9 cellular contexts compared by ENCODE assay signal in genomic region chr5:134127376-134127861, GRCh38. TPM values are rescaled to one million over a fixed set of nuclear protein-coding genes. Genes with fewer than 3 reads are reported as not detected.
DNase-seq lines count a peak whose midpoint lies in the region; ATAC-seq, FAIRE-seq and TF ChIP-seq lines count a peak whose summit lies in the region.
"Had no signal": no experiment of that assay in that cellular context is flagged by ENCODE, and none has a peak within 500 bp of the region (broad histone marks: within the 10 kb centered on the region; RNA-seq: fewer than 3 reads in every experiment).

No MANE protein-coding gene starts in this region.

- H3K4me1 Mint-ChIP-seq in brain: peaks cover 27% of the 10 kb centered on the region

- DNase-seq in prostate gland (ENCODE audit: low spot score): peak; percentile 29
- DNase-seq in urothelium cell line (ENCODE audit: low spot score): no peak
- DNase-seq in NCI-H748 treated with DMSO at 0.1 percent for 48 hours (lab: John Stamatoyannopoulos, UW): no peak
- DNase-seq in NCI-H2029 (lab: John Stamatoyannopoulos, UW): no peak
- DNase-seq: SHP77 had no signal

- H3K27me3 ChIP-seq in prostate gland (replicated peaks; ENCODE audit: insufficient read depth): no peaks in the 10 kb centered on the region

- H3K4me3 ChIP-seq in prostate gland: no peak overlapping the region

- H3K4me3 Mint-ChIP-seq in brain: no peak overlapping the region

- H3K27me3 Mint-ChIP-seq in brain: peaks cover 3% of the 10 kb centered on the region

- H3K27ac Mint-ChIP-seq in brain: peak overlapping the region in 3 of 5 experiments; percentile 31 to 78 (median 78)

- peak; percentile 72 for ATAC-seq in GM18870 (IDR thresholded peaks at IDR 0.05; ENCODE audit: unreplicated experiment)
- ATAC-seq in HG03520 (IDR thresholded peaks at IDR 0.05; ENCODE audit: unreplicated experiment): peak; percentile 40
- no peak for ATAC-seq in GM21717 (IDR thresholded peaks at IDR 0.05; ENCODE audit: unreplicated experiment)

- H3K27ac ChIP-seq in prostate gland: no peak overlapping the region

- H3K9me3 Mint-ChIP-seq in brain: no peaks in the 10 kb centered on the region

- no peak for FAIRE-seq in urothelium cell line (lab: Jason Lieb, UNC)

- intact Hi-C loops in prostate gland (cut with DNase I): no loop called here

- 38% methylated on average over 15 of the region's 15 CpGs for WGBS in prostate gland

- peaks cover 11% of the 10 kb centered on the region for H3K4me1 ChIP-seq in prostate gland (replicated peaks)

- no peak for TF ChIP-seq POLR2A in prostate gland (IDR thresholded peaks at IDR 0.05)

- no peaks in the 10 kb centered on the region for H3K36me3 ChIP-seq in prostate gland

- no peaks in the 10 kb centered on the region for H3K36me3 Mint-ChIP-seq in brain

- no peak for TF ChIP-seq CTCF in brain (conservative IDR thresholded peaks at IDR 0.05)
- no peak for TF ChIP-seq CTCF in prostate gland (IDR thresholded peaks at IDR 0.05)

- H3K9me3 ChIP-seq in prostate gland: no peaks in the 10 kb centered on the region

RNA-seq across cellular contexts. Expression of gene TCF7, which starts 12.9 kb away (rescaled TPM):
- 5.9 TPM for polyA plus RNA-seq in brain (ENCODE audit: insufficient read depth, low read depth, low replicate concordance)
- 1 to 10 TPM; 8.1 to 9.8 TPM for total RNA-seq in prostate gland

RNA-seq across cellular contexts. Expression of gene SKP1, which starts 49.3 kb away (rescaled TPM):
- 664 TPM for polyA plus RNA-seq in brain (ENCODE audit: insufficient read depth, low read depth, low replicate concordance)
- 100 to 1,000 TPM; 343 to 391 TPM for total RNA-seq in prostate gland
